Comparison of ENCODE assay signal across 10 cellular contexts in the genomic region with DNA sequence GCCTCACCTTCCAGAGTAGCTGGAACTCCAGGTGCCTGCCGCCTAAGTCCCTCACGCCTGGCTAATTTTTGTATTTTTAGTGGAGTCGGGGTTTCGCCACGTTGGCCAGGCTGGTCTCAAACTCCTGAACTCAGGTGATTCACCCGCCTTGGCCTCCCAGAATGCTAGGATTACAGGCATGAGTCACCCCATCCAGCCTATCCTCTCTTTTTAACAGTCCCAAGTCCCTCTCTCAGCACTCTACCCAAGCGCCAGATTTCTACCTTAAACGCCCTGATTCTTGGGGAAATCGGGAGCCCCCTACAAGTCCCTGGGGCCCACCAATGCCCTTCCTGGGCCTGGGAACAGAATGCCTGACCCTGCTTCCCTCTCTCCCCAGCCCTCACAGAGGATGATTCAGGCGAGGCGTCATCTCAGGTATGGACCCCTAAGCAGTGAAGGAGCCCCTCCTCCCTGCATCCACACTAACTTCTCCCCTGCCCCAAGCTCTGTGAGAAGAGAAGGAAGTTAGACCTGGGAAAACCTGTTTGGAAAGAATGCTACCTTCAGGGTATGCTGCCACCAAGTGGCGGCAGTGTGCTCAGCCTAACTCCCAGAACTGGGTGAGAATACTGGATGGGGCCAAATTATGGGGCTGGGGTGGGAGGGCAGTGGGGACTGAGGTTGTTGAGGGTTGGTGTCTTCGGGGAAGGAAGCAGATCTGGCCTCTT. TPM values are rescaled to one million over a fixed set of nuclear protein-coding genes. Genes with fewer than 3 reads are reported as not detected.
A peak's percentile ranks its signal among the peaks of the same experiment; 100 is the strongest.
DNase-seq lines count a peak whose midpoint lies in the region; ATAC-seq and TF ChIP-seq lines count a peak whose summit lies in the region.
"Had no signal": no experiment of that assay in that cellular context is flagged by ENCODE, and none has a peak within 500 bp of the region (broad histone marks: within the 10 kb centered on the region; RNA-seq: fewer than 3 reads in every experiment).

No MANE protein-coding gene starts in this region.

- 69% methylated on average over 11 of the region's 13 CpGs for WGBS in suprapubic skin

- CTCF ChIA-PET in AG04449 (lab: Yijun Ruan, JAX) = interaction anchor here (0.8 to 3.6 kb wide), 15 partner anchors 8 to 223 kb away, joined by 3 to 25 read pairs (median 4); partner anchors contain the start of genes EBI3 and EEF2

- no peak overlapping the region for H3K4me3 ChIP-seq in AG04449 (ENCODE audit: low read depth, low read length)
- H3K4me3 ChIP-seq in GM12864 (ENCODE audit: low read depth, low read length) = no peak overlapping the region
- H3K4me3 ChIP-seq in fibroblast of mammary gland (ENCODE audit: control insufficient read depth, low read depth, low read length) = no peak overlapping the region
- H3K4me3 ChIP-seq in suprapubic skin = no peak overlapping the region
- H3K4me3 ChIP-seq: stomach had no signal

- DNase-seq in AG04449 (ENCODE audit: low read depth, low spot score) = no peak
- DNase-seq in GM12864 (ENCODE audit: low read depth) = no peak
- peak; percentile 77 for DNase-seq in NCI-H69 (lab: John Stamatoyannopoulos, UW)
- DNase-seq in fibroblast of mammary gland (ENCODE audit: low read depth) = peak; percentile 37
- no peak for DNase-seq in NCI-H524 treated with DMSO at 0.1 percent for 48 hours (lab: John Stamatoyannopoulos, UW)
- no peak for DNase-seq in suprapubic skin (ENCODE audit: low spot score in 2 of 2)
- no peak for DNase-seq in activated naive CD4-positive, alpha-beta T cell treated with anti-CD3 and anti-CD28 coated beads, Interleukin-2, amount 50 U/mL, for 72 hours (ENCODE audit: low spot score in 2 of 2)
- DNase-seq: stomach had no signal

- no peak for TF ChIP-seq POLR2A in suprapubic skin (IDR thresholded peaks at IDR 0.05)

- TF ChIP-seq EP300 in suprapubic skin (IDR thresholded peaks at IDR 0.05) = no peak

- no peak for ATAC-seq in GM21367 (IDR thresholded peaks at IDR 0.05; ENCODE audit: unreplicated experiment)
- ATAC-seq in activated naive CD4-positive, alpha-beta T cell treated with anti-CD3 and anti-CD28 coated beads, Interleukin-2, amount 50 U/mL, for 72 hours = no peak

- H3K27ac ChIP-seq in suprapubic skin = no peak overlapping the region
- H3K27ac ChIP-seq: stomach had no signal

- H3K4me1 ChIP-seq in suprapubic skin = peaks cover 6% of the 10 kb centered on the region

- H3K36me3 ChIP-seq in suprapubic skin = no peaks in the 10 kb centered on the region
- H3K36me3 ChIP-seq: stomach had no signal

- peak; percentile 64 for TF ChIP-seq CTCF in AG04449 (IDR thresholded peaks at IDR 0.05; ENCODE audit: insufficient read depth, low read length, missing control alignments)
- peak; percentile 45 for TF ChIP-seq CTCF in GM12864 (IDR thresholded peaks at IDR 0.05; ENCODE audit: low read depth, low read length, missing control alignments)
- peak; percentile 32 for TF ChIP-seq CTCF in fibroblast of mammary gland (conservative IDR thresholded peaks at IDR 0.05; ENCODE audit: control insufficient read depth, insufficient read depth, low read depth, low read length)
- peak in 1 of 2 donors; percentile 7 for TF ChIP-seq CTCF in suprapubic skin (IDR thresholded peaks at IDR 0.05)

- H3K27me3 ChIP-seq in suprapubic skin = peaks cover 34% of the 10 kb centered on the region

- no peaks in the 10 kb centered on the region for H3K9me3 ChIP-seq in suprapubic skin
- H3K9me3 ChIP-seq: stomach had no signal

- H3K36me3 Mint-ChIP-seq in activated naive CD4-positive, alpha-beta T cell treated with anti-CD3 and anti-CD28 coated beads, Interleukin-2, amount 50 U/mL, for 72 hours = no peaks in the 10 kb centered on the region
- H3K36me3 Mint-ChIP-seq: activated naive CD4-positive, alpha-beta T cell treated with anti-CD3 and anti-CD28 coated beads, Interleukin-2, amount 50 U/mL, for 24 hours had no signal

- H3K9me3 Mint-ChIP-seq in activated naive CD4-positive, alpha-beta T cell treated with anti-CD3 and anti-CD28 coated beads, Interleukin-2, amount 50 U/mL, for 72 hours = no peaks in the 10 kb centered on the region
- H3K9me3 Mint-ChIP-seq: activated naive CD4-positive, alpha-beta T cell treated with anti-CD3 and anti-CD28 coated beads, Interleukin-2, amount 50 U/mL, for 24 hours had no signal

- POLR2A ChIA-PET in AG04449 (lab: Yijun Ruan, JAX) = no interaction called here

- H3K27ac Mint-ChIP-seq in activated naive CD4-positive, alpha-beta T cell treated with anti-CD3 and anti-CD28 coated beads, Interleukin-2, amount 50 U/mL, for 72 hours = no peak overlapping the region
- H3K27ac Mint-ChIP-seq: activated naive CD4-positive, alpha-beta T cell treated with anti-CD3 and anti-CD28 coated beads, Interleukin-2, amount 50 U/mL, for 24 hours had no signal

RNA-seq across cellular contexts. Expression of gene EBI3, which starts 20.8 kb away (rescaled TPM):
- total RNA-seq in suprapubic skin = under 1 TPM in 3 of 4 donors, not detected in 1; 0.57 to 0.89 (median 0.57) TPM
- total RNA-seq in activated naive CD4-positive, alpha-beta T cell treated with anti-CD3 and anti-CD28 coated beads, Interleukin-2, amount 50 U/mL, for 72 hours = 10 to 100 TPM in 1 of 2 donors, 1 to 10 TPM in 1; 1.4 to 34.9 TPM

RNA-seq across cellular contexts. Expression of gene ANKRD24, which starts 26.1 kb away (rescaled TPM):
- total RNA-seq in suprapubic skin = under 1 TPM; 0.44 to 0.87 (median 0.54) TPM
- total RNA-seq in activated naive CD4-positive, alpha-beta T cell treated with anti-CD3 and anti-CD28 coated beads, Interleukin-2, amount 50 U/mL, for 72 hours = 1 to 10 TPM; 1.7 to 4.2 TPM

RNA-seq across cellular contexts. Expression of gene SIRT6, which starts 26.2 kb away (rescaled TPM):
- 10 to 100 TPM; 28.1 to 45.7 (median 31.8) TPM for total RNA-seq in suprapubic skin
- 10 to 100 TPM; 35.3 to 37.9 TPM for total RNA-seq in activated naive CD4-positive, alpha-beta T cell treated with anti-CD3 and anti-CD28 coated beads, Interleukin-2, amount 50 U/mL, for 72 hours

RNA-seq across cellular contexts. Expression of gene YJU2, which starts 38.3 kb away (rescaled TPM):
- total RNA-seq in suprapubic skin = 10 to 100 TPM; 23.3 to 34.3 (median 26.9) TPM
- total RNA-seq in activated naive CD4-positive, alpha-beta T cell treated with anti-CD3 and anti-CD28 coated beads, Interleukin-2, amount 50 U/mL, for 72 hours = 10 to 100 TPM; 22.7 to 28.0 TPM

RNA-seq across cellular contexts. Expression of gene CREB3L3, which starts 55.1 kb away (rescaled TPM):
- under 1 TPM in 1 of 4 donors, not detected in 3; 0.64 TPM for total RNA-seq in suprapubic skin
- under 1 TPM in 1 of 2 donors, not detected in 1; 0.59 TPM for total RNA-seq in activated naive CD4-positive, alpha-beta T cell treated with anti-CD3 and anti-CD28 coated beads, Interleukin-2, amount 50 U/mL, for 72 hours

Comparison
In these comparisons a context has a peak if more than half of its experiments do, and no peak if none do; other contexts are left out.
1. DNase-seq: peak in NCI-H69 (single experiment) and fibroblast of mammary gland (single experiment); none in AG04449 (single experiment), GM12864 (single experiment), NCI-H524 treated with DMSO at 0.1 percent for 48 hours (single experiment), suprapubic skin (0 of 2) and activated naive CD4-positive, alpha-beta T cell treated with anti-CD3 and anti-CD28 coated beads, Interleukin-2, amount 50 U/mL, for 72 hours (0 of 2).